19 cellular contexts compared by ENCODE assay signal in the genomic region with DNA sequence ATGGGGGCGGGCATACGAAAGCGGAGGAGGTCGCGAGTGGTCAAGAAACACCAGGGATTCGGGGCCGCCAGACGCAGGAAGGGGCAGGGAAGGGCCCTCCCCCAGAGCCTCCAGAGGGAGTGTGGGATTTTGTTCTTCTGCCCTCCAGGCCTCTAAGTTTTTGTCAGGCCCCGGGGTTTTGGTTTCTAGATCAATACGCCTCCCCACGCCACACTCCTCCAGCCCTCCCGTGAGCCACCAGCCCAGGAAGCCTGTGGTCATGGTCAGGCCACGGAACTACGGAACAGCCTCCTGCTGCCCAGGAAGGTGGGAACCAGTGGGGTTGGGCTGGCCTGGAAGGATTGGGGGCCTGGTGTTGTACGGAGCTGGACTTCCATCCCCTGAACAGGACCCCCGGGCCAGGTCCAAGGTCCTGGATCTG. TPM values are rescaled to one million over a fixed set of nuclear protein-coding genes. Genes with fewer than 3 reads are reported as not detected.
DNase-seq lines count a peak whose midpoint lies in the region; ATAC-seq and TF ChIP-seq lines count a peak whose summit lies in the region.
"Had no signal": no experiment of that assay in that cellular context is flagged by ENCODE, and none has a peak within 500 bp of the region (broad histone marks: within the 10 kb centered on the region; RNA-seq: fewer than 3 reads in every experiment).

No MANE protein-coding gene starts in this region.

- no peak for DNase-seq in activated T-cell treated with anti-CD3 and anti-CD28 coated beads, Interleukin-2, amount 50 U/mL, for 72 hours
- DNase-seq in activated T-cell treated with anti-CD3 and anti-CD28 coated beads, Interleukin-2, amount 50 U/mL, for 24 hours: no peak
- no peak for DNase-seq in WERI-Rb-1
- no peak for DNase-seq in mesothelial cell of epicardium (ENCODE audit: low spot score in 2 of 2, unreplicated experiment in 2 of 2)
- DNase-seq in stimulated activated naive B cell treated with anti-CD40 and anti-IgM and Interleukin-4, amounts not matched to agents 10 μg/mL and 1 μg/mL and 100 μg/mL, for 72 hours: no peak
- no peak for DNase-seq in NCI-H1048 (lab: John Stamatoyannopoulos, UW)
- DNase-seq in vagina (ENCODE audit: extremely low spot score in 2 of 2): no peak
- DNase-seq in T1000 (lab: John Stamatoyannopoulos, UW): no peak
- DNase-seq: ACHN; activated naive CD4-positive, alpha-beta T cell treated with anti-CD3 and anti-CD28 coated beads for 36 hours; MG63; NCI-H187 treated with DMSO at 0.1 percent for 48 hours; NCI-H524 treated with DMSO at 0.1 percent for 48 hours; stimulated activated CD4-positive, alpha-beta T cell treated with anti-CD3 and anti-CD28 coated beads, Interleukin-2, amount 100 ng/mL, for 48 hours; stimulated activated CD8-positive, alpha-beta memory T cell treated with anti-CD3 and anti-CD28 coated beads, Interleukin-4, amount 100 ng/mL, for 48 hours; transverse colon had no signal

- H3K4me1 Mint-ChIP-seq in activated T-cell treated with anti-CD3 and anti-CD28 coated beads, Interleukin-2, amount 50 U/mL, for 72 hours (ENCODE audit: low read depth): peaks cover 19% of the 10 kb centered on the region
- peaks cover 15% of the 10 kb centered on the region for H3K4me1 Mint-ChIP-seq in activated T-cell treated with anti-CD3 and anti-CD28 coated beads, Interleukin-2, amount 50 U/mL, for 24 hours (ENCODE audit: low read depth)
- H3K4me1 Mint-ChIP-seq in mesothelial cell of epicardium: peaks cover 23% of the 10 kb centered on the region
- H3K4me1 Mint-ChIP-seq in stimulated activated naive B cell treated with anti-CD40 and anti-IgM and Interleukin-4, amounts not matched to agents 10 μg/mL and 1 μg/mL and 100 μg/mL, for 72 hours: peaks cover 19 to 36% of the 10 kb centered on the region in 2 donors

- H3K9me3 Mint-ChIP-seq in activated T-cell treated with anti-CD3 and anti-CD28 coated beads, Interleukin-2, amount 50 U/mL, for 72 hours: no peaks in the 10 kb centered on the region
- no peaks in the 10 kb centered on the region for H3K9me3 Mint-ChIP-seq in activated T-cell treated with anti-CD3 and anti-CD28 coated beads, Interleukin-2, amount 50 U/mL, for 24 hours
- H3K9me3 Mint-ChIP-seq in mesothelial cell of epicardium: no peaks in the 10 kb centered on the region
- H3K9me3 Mint-ChIP-seq in stimulated activated naive B cell treated with anti-CD40 and anti-IgM and Interleukin-4, amounts not matched to agents 10 μg/mL and 1 μg/mL and 100 μg/mL, for 72 hours: no peaks in the 10 kb centered on the region
- H3K9me3 Mint-ChIP-seq: activated naive CD4-positive, alpha-beta T cell treated with anti-CD3 and anti-CD28 coated beads for 36 hours had no signal

- no peak for TF ChIP-seq POLR2A in vagina (IDR thresholded peaks at IDR 0.05)

- H3K4me1 ChIP-seq in vagina: peaks cover 45% of the 10 kb centered on the region
- H3K4me1 ChIP-seq: SJSA1 had no signal

- H3K27me3 Mint-ChIP-seq in activated T-cell treated with anti-CD3 and anti-CD28 coated beads, Interleukin-2, amount 50 U/mL, for 72 hours (ENCODE audit: low read depth): peaks cover 25% of the 10 kb centered on the region
- H3K27me3 Mint-ChIP-seq in activated T-cell treated with anti-CD3 and anti-CD28 coated beads, Interleukin-2, amount 50 U/mL, for 24 hours: peaks cover 39% of the 10 kb centered on the region
- H3K27me3 Mint-ChIP-seq in mesothelial cell of epicardium (ENCODE audit: low read depth): peaks cover 42% of the 10 kb centered on the region
- peaks cover 47 to 66% of the 10 kb centered on the region in 2 donors for H3K27me3 Mint-ChIP-seq in stimulated activated naive B cell treated with anti-CD40 and anti-IgM and Interleukin-4, amounts not matched to agents 10 μg/mL and 1 μg/mL and 100 μg/mL, for 72 hours

- intact Hi-C loops in vagina (cut with DNase I): no loop called here

- H3K4me3 ChIP-seq in WERI-Rb-1 (ENCODE audit: low read depth, low read length) (no peak overlapping the region), vagina (no peak overlapping the region)
- H3K4me3 ChIP-seq: MG63, SJSA1 had no signal

- H3K27ac Mint-ChIP-seq in activated T-cell treated with anti-CD3 and anti-CD28 coated beads, Interleukin-2, amount 50 U/mL, for 72 hours: no peak overlapping the region
- H3K27ac Mint-ChIP-seq in activated T-cell treated with anti-CD3 and anti-CD28 coated beads, Interleukin-2, amount 50 U/mL, for 24 hours: no peak overlapping the region
- H3K27ac Mint-ChIP-seq in mesothelial cell of epicardium: no peak overlapping the region
- no peak overlapping the region for H3K27ac Mint-ChIP-seq in stimulated activated naive B cell treated with anti-CD40 and anti-IgM and Interleukin-4, amounts not matched to agents 10 μg/mL and 1 μg/mL and 100 μg/mL, for 72 hours
- H3K27ac Mint-ChIP-seq: activated naive CD4-positive, alpha-beta T cell treated with anti-CD3 and anti-CD28 coated beads for 36 hours had no signal

- no peaks in the 10 kb centered on the region for H3K36me3 Mint-ChIP-seq in activated T-cell treated with anti-CD3 and anti-CD28 coated beads, Interleukin-2, amount 50 U/mL, for 72 hours (ENCODE audit: insufficient read depth in 2 of 2)
- H3K36me3 Mint-ChIP-seq in activated T-cell treated with anti-CD3 and anti-CD28 coated beads, Interleukin-2, amount 50 U/mL, for 24 hours (ENCODE audit: low read depth): no peaks in the 10 kb centered on the region
- no peaks in the 10 kb centered on the region for H3K36me3 Mint-ChIP-seq in mesothelial cell of epicardium
- H3K36me3 Mint-ChIP-seq in stimulated activated naive B cell treated with anti-CD40 and anti-IgM and Interleukin-4, amounts not matched to agents 10 μg/mL and 1 μg/mL and 100 μg/mL, for 72 hours: peaks cover 4 to 5% of the 10 kb centered on the region in 2 donors

- H3K36me3 ChIP-seq in WERI-Rb-1 (peaks cover 56% of the 10 kb centered on the region), vagina (no peaks in the 10 kb centered on the region)
- H3K36me3 ChIP-seq: MG63, SJSA1, transverse colon had no signal

- ATAC-seq in activated T-cell treated with anti-CD3 and anti-CD28 coated beads, Interleukin-2, amount 50 U/mL, for 72 hours (replicated peaks in 1 of 2): peak in 1 of 2 donors; percentile 21
- peak; percentile 15 to 18 for ATAC-seq in stimulated activated naive B cell treated with anti-CD40 and anti-IgM and Interleukin-4, amounts not matched to agents 10 μg/mL and 1 μg/mL and 100 μg/mL, for 72 hours (replicated peaks)

- TF ChIP-seq CTCF in WERI-Rb-1 (IDR thresholded peaks at IDR 0.05; ENCODE audit: low read depth, low read length): no peak
- TF ChIP-seq CTCF in mesothelial cell of epicardium (IDR thresholded peaks at IDR 0.05; ENCODE audit: unreplicated experiment): no peak
- TF ChIP-seq CTCF in vagina (IDR thresholded peaks at IDR 0.05): no peak

- H3K27ac ChIP-seq in WERI-Rb-1: peak overlapping the region; percentile 20; the same call in 1 of the 2 replicates
- H3K27ac ChIP-seq in vagina: no peak overlapping the region
- H3K27ac ChIP-seq: SJSA1, VCaP had no signal

- no peaks in the 10 kb centered on the region for H3K9me3 ChIP-seq in WERI-Rb-1 (ENCODE audit: severe bottlenecking)
- H3K9me3 ChIP-seq in vagina: no peaks in the 10 kb centered on the region
- H3K9me3 ChIP-seq: MG63, SJSA1, transverse colon had no signal

- H3K4me3 Mint-ChIP-seq in activated T-cell treated with anti-CD3 and anti-CD28 coated beads, Interleukin-2, amount 50 U/mL, for 72 hours: peak overlapping the region; percentile 5 to 41
- no peak overlapping the region for H3K4me3 Mint-ChIP-seq in activated T-cell treated with anti-CD3 and anti-CD28 coated beads, Interleukin-2, amount 50 U/mL, for 24 hours
- H3K4me3 Mint-ChIP-seq in mesothelial cell of epicardium: peak overlapping the region; percentile 52
- H3K4me3 Mint-ChIP-seq in stimulated activated naive B cell treated with anti-CD40 and anti-IgM and Interleukin-4, amounts not matched to agents 10 μg/mL and 1 μg/mL and 100 μg/mL, for 72 hours: peak overlapping the region in 1 of 2 donors; percentile 13
- H3K4me3 Mint-ChIP-seq: activated naive CD4-positive, alpha-beta T cell treated with anti-CD3 and anti-CD28 coated beads for 36 hours had no signal

- H3K27me3 ChIP-seq in WERI-Rb-1 (ENCODE audit: insufficient read depth, low read depth, severe bottlenecking) (no peaks in the 10 kb centered on the region), vagina (peaks cover 7% of the 10 kb centered on the region)
- H3K27me3 ChIP-seq: MG63 had no signal

RNA-seq across cellular contexts. Expression of a gene that starts 38.4 kb away (rescaled TPM):
- 1 to 10 TPM; 1.3 to 1.9 TPM for total RNA-seq in activated T-cell treated with anti-CD3 and anti-CD28 coated beads, Interleukin-2, amount 50 U/mL, for 72 hours
- total RNA-seq in mesothelial cell of epicardium: 4.5 to 4.7 TPM (median 4.6 TPM) in 3 replicates
- total RNA-seq in vagina: 0.98 TPM
- total RNA-seq: bronchial epithelial cell, SJSA1 had no signal
